Comparison of ENCODE assay signal across 19 cellular contexts in genomic region chr20:59605691-59606364, GRCh38. TPM values are rescaled to one million over a fixed set of nuclear protein-coding genes. Genes with fewer than 3 reads are reported as not detected.
DNase-seq lines count a peak whose midpoint lies in the region; ATAC-seq and TF ChIP-seq lines count a peak whose summit lies in the region.
"Had no signal": no experiment of that assay in that cellular context is flagged by ENCODE, and none has a peak within 500 bp of the region (broad histone marks: within the 10 kb centered on the region; RNA-seq: fewer than 3 reads in every experiment).

No MANE protein-coding gene starts in this region.

- H3K36me3 Mint-ChIP-seq in progenitor cell of endocrine pancreas (ENCODE audit: insufficient read depth), result no peaks in the 10 kb centered on the region
- H3K36me3 Mint-ChIP-seq: activated naive CD4-positive, alpha-beta T cell treated with anti-CD3 and anti-CD28 coated beads, Interleukin-2, amount 50 U/mL, for 24 hours; stimulated activated effector memory CD8-positive, alpha-beta T cell treated with anti-CD3 and anti-CD28 coated beads, Interleukin-12 subunit alpha, Interleukin-12 subunit beta, amount 100 ng/mL, for 72 hours; T-cell had no signal

- H3K9me2 ChIP-seq in GM23248 (ENCODE audit: insufficient read depth), result no peaks in the 10 kb centered on the region

- ATAC-seq in HG03108 (IDR thresholded peaks at IDR 0.05; ENCODE audit: unreplicated experiment), result no peak
- ATAC-seq: stimulated activated effector memory CD8-positive, alpha-beta T cell treated with anti-CD3 and anti-CD28 coated beads, Interleukin-12 subunit alpha, Interleukin-12 subunit beta, amount 100 ng/mL, for 72 hours; T-cell had no signal

- no peak for DNase-seq in progenitor cell of endocrine pancreas (ENCODE audit: low spot score, unreplicated experiment)
- DNase-seq in NCI-H1048 (lab: John Stamatoyannopoulos, UW), result no peak
- DNase-seq in GM23248, result no peak
- no peak for DNase-seq in NCI-H2171 (lab: John Stamatoyannopoulos, UW)
- DNase-seq: activated CD4-positive, alpha-beta T cell treated with anti-CD3 and anti-CD28 coated beads, Interleukin-2, amount 50 U/mL, for 48 hours; activated T-cell treated with anti-CD3 and anti-CD28 coated beads, Interleukin-2, amount 50 U/mL, for 1 hour; GOT3; KBM-7; MV-4-11; T-cell had no signal

- H3K27ac ChIP-seq in HUES6 (ENCODE audit: low read depth, low read length) (no peak overlapping the region), angular gyrus (ENCODE audit: low read depth, low read length) (peak overlapping the region; percentile 89), iPS-20b (ENCODE audit: low read length) (no peak overlapping the region), GM23248 (no peak overlapping the region)
- H3K27ac ChIP-seq: skin epidermis, tibial nerve had no signal

- no peak overlapping the region for H3K9ac ChIP-seq in HUES6 (ENCODE audit: low read length)
- H3K9ac ChIP-seq in iPS-20b (ENCODE audit: low read depth, low read length), result no peak overlapping the region
- no peak overlapping the region for H3K9ac ChIP-seq in GM23248

- in situ Hi-C loops in GM23248 (cut with MboI), result no loop called here

- H3F3A ChIP-seq in GM23248 (ENCODE audit: insufficient read depth), result no peaks in the 10 kb centered on the region

- H3K4me3 ChIP-seq in HUES6 (ENCODE audit: low read depth, low read length) (peak overlapping the region; percentile 59), iPS-20b (ENCODE audit: low read length) (peak overlapping the region; percentile 49; the same call in 1 of the 2 replicates), GM23248 (no peak overlapping the region)
- H3K4me3 ChIP-seq: skin epidermis had no signal

- H3K4me1 ChIP-seq in HUES6 (ENCODE audit: control insufficient read depth, insufficient read depth, low read length), result no peaks in the 10 kb centered on the region
- H3K4me1 ChIP-seq in iPS-20b (ENCODE audit: insufficient read depth, low read length), result no peaks in the 10 kb centered on the region
- H3K4me1 ChIP-seq in GM23248 (ENCODE audit: insufficient read depth), result no peaks in the 10 kb centered on the region

- WGBS in GM23248 (ENCODE audit: low coverage in 1 of 2, low lambda C conversion rate in 2 of 2, missing lambda C conversion rate in 2 of 2), 2 experiments, result 59 to 63% methylated on average over 16 to 17 of the region's 17 CpGs

- TF ChIP-seq CTCF in progenitor cell of endocrine pancreas (IDR thresholded peaks at IDR 0.05; ENCODE audit: unreplicated experiment), result no peak

- H3K36me3 ChIP-seq in HUES6 (ENCODE audit: control insufficient read depth, insufficient read depth, low read length), result no peaks in the 10 kb centered on the region
- no peaks in the 10 kb centered on the region for H3K36me3 ChIP-seq in iPS-20b (ENCODE audit: insufficient read depth, low read depth, low read length)
- H3K36me3 ChIP-seq in GM23248 (ENCODE audit: low read depth), result no peaks in the 10 kb centered on the region
- H3K36me3 ChIP-seq: tibial nerve had no signal

- H3K4me3 Mint-ChIP-seq in progenitor cell of endocrine pancreas (ENCODE audit: low read depth), result peak overlapping the region; percentile 68
- H3K4me3 Mint-ChIP-seq: activated naive CD4-positive, alpha-beta T cell treated with anti-CD3 and anti-CD28 coated beads, Interleukin-2, amount 50 U/mL, for 24 hours; stimulated activated effector memory CD8-positive, alpha-beta T cell treated with anti-CD3 and anti-CD28 coated beads, Interleukin-12 subunit alpha, Interleukin-12 subunit beta, amount 100 ng/mL, for 72 hours; T-cell had no signal

- H3K4me2 ChIP-seq in GM23248 (ENCODE audit: unreplicated experiment), result no peak overlapping the region

- H3K79me2 ChIP-seq in GM23248 (ENCODE audit: insufficient read depth), result no peaks in the 10 kb centered on the region

- no peak overlapping the region for H2AFZ ChIP-seq in GM23248

- peak overlapping the region; percentile 89 for H3K27ac Mint-ChIP-seq in progenitor cell of endocrine pancreas
- H3K27ac Mint-ChIP-seq: activated naive CD4-positive, alpha-beta T cell treated with anti-CD3 and anti-CD28 coated beads, Interleukin-2, amount 50 U/mL, for 24 hours; stimulated activated effector memory CD8-positive, alpha-beta T cell treated with anti-CD3 and anti-CD28 coated beads, Interleukin-12 subunit alpha, Interleukin-12 subunit beta, amount 100 ng/mL, for 72 hours; T-cell had no signal

- no peaks in the 10 kb centered on the region for H3K9me3 Mint-ChIP-seq in progenitor cell of endocrine pancreas (ENCODE audit: low read depth)
- H3K9me3 Mint-ChIP-seq: activated naive CD4-positive, alpha-beta T cell treated with anti-CD3 and anti-CD28 coated beads, Interleukin-2, amount 50 U/mL, for 24 hours; stimulated activated effector memory CD8-positive, alpha-beta T cell treated with anti-CD3 and anti-CD28 coated beads, Interleukin-12 subunit alpha, Interleukin-12 subunit beta, amount 100 ng/mL, for 72 hours; T-cell had no signal

- H3K27me3 ChIP-seq in HUES6 (ENCODE audit: control insufficient read depth, insufficient read depth, low read length) (peaks cover 98% of the 10 kb centered on the region), iPS-20b (ENCODE audit: insufficient read depth, low read length) (peaks cover 84% of the 10 kb centered on the region), GM23248 (replicated peaks; ENCODE audit: insufficient read depth) (peaks cover 16% of the 10 kb centered on the region)

- peaks cover 51% of the 10 kb centered on the region for H3K27me3 Mint-ChIP-seq in progenitor cell of endocrine pancreas

- no peaks in the 10 kb centered on the region for H4K20me1 ChIP-seq in GM23248 (ENCODE audit: insufficient read depth)

- H3K9me3 ChIP-seq in HUES6 (ENCODE audit: control insufficient read depth, insufficient read depth, low read depth, low read length) (no peaks in the 10 kb centered on the region), iPS-20b (ENCODE audit: insufficient read depth, low read depth, low read length) (no peaks in the 10 kb centered on the region), GM23248 (ENCODE audit: low read depth) (no peaks in the 10 kb centered on the region)
- H3K9me3 ChIP-seq: tibial nerve had no signal

- H3K4me1 Mint-ChIP-seq in progenitor cell of endocrine pancreas (ENCODE audit: low read depth), result peaks cover 14% of the 10 kb centered on the region
- H3K4me1 Mint-ChIP-seq: activated naive CD4-positive, alpha-beta T cell treated with anti-CD3 and anti-CD28 coated beads, Interleukin-2, amount 50 U/mL, for 24 hours; stimulated activated effector memory CD8-positive, alpha-beta T cell treated with anti-CD3 and anti-CD28 coated beads, Interleukin-12 subunit alpha, Interleukin-12 subunit beta, amount 100 ng/mL, for 72 hours; T-cell had no signal

RNA-seq across cellular contexts. Expression of gene PHACTR3, which starts 1.5 kb away (rescaled TPM):
- 1.1 and 1.4 TPM in 2 replicates for total RNA-seq in progenitor cell of endocrine pancreas
- total RNA-seq in GM23248 (2014; rRNA removed; shearing (Covaris generic)), result not detected in 2 replicates
- polyA plus RNA-seq in GM23248 (2016; fragmentation: Nextera tagmentation; extraction: Ambion mirVana), result not detected in 2 replicates
- total RNA-seq: osteoblast, T-cell had no signal
